1 cellular context compared by ENCODE assay signal in genomic region chr13:46629811-46630413, GRCh38.
TF ChIP-seq lines count a peak whose summit lies in the region.

No MANE protein-coding gene starts in this region.

TF ChIP-seq in HEK293, 187 proteins besides CTCF, POLR2A, EP300 and RAD21 (continued from another document):
- TF ChIP-seq ZNF140 (tag by site-specific recombination; IDR thresholded peaks at IDR 0.05), result no peak
